In genomic region chr3:66093981-66094380, GRCh38 we compare ENCODE assay signal across 14 cellular contexts. TPM values are rescaled to one million over a fixed set of nuclear protein-coding genes. Genes with fewer than 3 reads are reported as not detected.
A peak's percentile ranks its signal among the peaks of the same experiment; 100 is the strongest.
DNase-seq lines count a peak whose midpoint lies in the region; ATAC-seq and TF ChIP-seq lines count a peak whose summit lies in the region.
"Had no signal": no experiment of that assay in that cellular context is flagged by ENCODE, and none has a peak within 500 bp of the region (broad histone marks: within the 10 kb centered on the region; RNA-seq: fewer than 3 reads in every experiment).

No MANE protein-coding gene starts in this region.

- WGBS in esophagus muscularis mucosa = 97% methylated on average over 4 of the region's 4 CpGs

- ATAC-seq in GM19351 (IDR thresholded peaks at IDR 0.05; ENCODE audit: unreplicated experiment) = peak; percentile 54
- peak; percentile 84 for ATAC-seq in HG02610 (IDR thresholded peaks at IDR 0.05; ENCODE audit: unreplicated experiment)
- ATAC-seq in HG02884 (IDR thresholded peaks at IDR 0.05; ENCODE audit: unreplicated experiment) = peak; percentile 72
- ATAC-seq: CD8-positive, alpha-beta T cell had no signal

- peaks cover 0 to 8% (median 0%) of the 10 kb centered on the region in 4 donors for H3K9me3 ChIP-seq in esophagus muscularis mucosa
- H3K9me3 ChIP-seq: Caco-2, HAP-1 had no signal

- no peaks in the 10 kb centered on the region for H3K4me1 ChIP-seq in esophagus muscularis mucosa
- H3K4me1 ChIP-seq: Caco-2, HAP-1 had no signal

- peak; percentile 15 for DNase-seq in GM12865 (ENCODE audit: low read depth)
- DNase-seq in NCI-H2171 (lab: John Stamatoyannopoulos, UW) = no peak
- no peak for DNase-seq in esophagus muscularis mucosa (ENCODE audit: extremely low spot score)
- DNase-seq in NCI-H748 treated with DMSO at 0.1 percent for 48 hours (lab: John Stamatoyannopoulos, UW) = no peak
- DNase-seq in GM19238 (ENCODE audit: insufficient read length, low spot score) = no peak
- DNase-seq: Caco-2; CD8-positive, alpha-beta T cell; DND-41; GDM1 had no signal

- no peak for TF ChIP-seq CTCF in GM12865 (IDR thresholded peaks at IDR 0.05; ENCODE audit: insufficient read depth, low read depth, low read length, missing control alignments)
- no peak for TF ChIP-seq CTCF in esophagus muscularis mucosa (IDR thresholded peaks at IDR 0.05)

- H3K4me3 ChIP-seq in GM12865 (ENCODE audit: low read depth, low read length) (no peak overlapping the region), esophagus muscularis mucosa (no peak overlapping the region)
- H3K4me3 ChIP-seq: HAP-1 had no signal

- H3K27ac ChIP-seq in esophagus muscularis mucosa (replicated peaks in 1 of 4) = no peak overlapping the region
- H3K27ac ChIP-seq: 22Rv1 had no signal

- H3K27me3 ChIP-seq in esophagus muscularis mucosa = no peaks in the 10 kb centered on the region

- TF ChIP-seq POLR2A in esophagus muscularis mucosa (IDR thresholded peaks at IDR 0.05; ENCODE audit: low read depth) = no peak

- no peak for TF ChIP-seq EP300 in esophagus muscularis mucosa (IDR thresholded peaks at IDR 0.05)

- H3K36me3 ChIP-seq in esophagus muscularis mucosa = no peaks in the 10 kb centered on the region
- H3K36me3 ChIP-seq: HAP-1 had no signal

- intact Hi-C loops in esophagus muscularis mucosa (cut with DNase I) = no loop called here

RNA-seq across cellular contexts. Expression of gene MAGI1, which starts 55.3 kb away (rescaled TPM):
- 10 to 100 TPM; 17.1 to 35.1 (median 25.2) TPM for total RNA-seq in esophagus muscularis mucosa
- total RNA-seq: CD8-positive, alpha-beta T cell had no signal
